In genomic region chr2:182359027-182360011, GRCh38 we compare ENCODE assay signal across 1 cellular context.
TF ChIP-seq lines count a peak whose summit lies in the region.

No MANE protein-coding gene starts in this region.

TF ChIP-seq in HEK293, 187 proteins besides CTCF, POLR2A, EP300 and RAD21 (continued from another document):
- TF ChIP-seq HIC1 (tag by site-specific recombination; IDR thresholded peaks at IDR 0.05) = no peak
- no peak for TF ChIP-seq ZNF513 (tag by site-specific recombination; IDR thresholded peaks at IDR 0.05)
- peak; percentile 53 for TF ChIP-seq FEZF1 (tag by site-specific recombination; IDR thresholded peaks at IDR 0.05)
- peak; percentile 54 for TF ChIP-seq PRDM4 (tag by site-specific recombination; IDR thresholded peaks at IDR 0.05)
- 0 out of 2 replicates have a peak, but pooled peaks have one; percentile 4 for TF ChIP-seq ZNF366 (tag by site-specific recombination; conservative IDR thresholded peaks at IDR 0.05)
